In genomic region chrX:12955882-12956703, GRCh38 we compare ENCODE assay signal across 8 cellular contexts. TPM values are rescaled to one million over a fixed set of nuclear protein-coding genes. Genes with fewer than 3 reads are reported as not detected.
A peak's percentile ranks its signal among the peaks of the same experiment; 100 is the strongest.
DNase-seq lines count a peak whose midpoint lies in the region; ATAC-seq, FAIRE-seq and TF ChIP-seq lines count a peak whose summit lies in the region.

No MANE protein-coding gene starts in this region.

- peak overlapping the region; percentile 83 for H3K4me3 Mint-ChIP-seq in activated naive CD4-positive, alpha-beta T cell treated with anti-CD3 and anti-CD28 coated beads for 36 hours

- no peaks in the 10 kb centered on the region for H3K9me3 Mint-ChIP-seq in activated naive CD4-positive, alpha-beta T cell treated with anti-CD3 and anti-CD28 coated beads for 36 hours

- FAIRE-seq in HTR-8/SVneo (lab: Jason Lieb, UNC) = no peak
- no peak for FAIRE-seq in GM19239 (lab: Jason Lieb, UNC)

- H3K4me3 ChIP-seq in left ventricle myocardium inferior = no peak overlapping the region

- H3K27ac Mint-ChIP-seq in activated naive CD4-positive, alpha-beta T cell treated with anti-CD3 and anti-CD28 coated beads for 36 hours = peak overlapping the region; percentile 98

- no peaks in the 10 kb centered on the region for H3K27me3 ChIP-seq in left ventricle myocardium inferior (ENCODE audit: low read depth)

- no peaks in the 10 kb centered on the region for H3K36me3 Mint-ChIP-seq in activated naive CD4-positive, alpha-beta T cell treated with anti-CD3 and anti-CD28 coated beads for 36 hours (ENCODE audit: low read depth)

- no peaks in the 10 kb centered on the region for H3K36me3 ChIP-seq in left ventricle myocardium inferior

- intact Hi-C loops in activated naive CD4-positive, alpha-beta T cell treated with anti-CD3 and anti-CD28 coated beads for 36 hours (cut with micrococcal nuclease) = loop anchor here (1.0 kb wide), 2 partner anchors 44 to 120 kb away; no protein-coding TSS in a partner anchor
- intact Hi-C loops in left ventricle myocardium inferior (cut with micrococcal nuclease) = no loop called here

- peak; percentile 32 for DNase-seq in RWPE1 (ENCODE audit: low spot score)
- DNase-seq in activated naive CD4-positive, alpha-beta T cell treated with anti-CD3 and anti-CD28 coated beads for 36 hours = peak; percentile 81
- DNase-seq in left ventricle myocardium inferior = peak; percentile 59
- DNase-seq in stimulated activated CD4-positive, alpha-beta T cell treated with anti-CD3 and anti-CD28 coated beads, Interleukin-15, amount 100 ng/mL, for 48 hours (ENCODE audit: low read depth in 2 of 2) = peak; percentile 49 to 57
- DNase-seq in HTR-8/SVneo (ENCODE audit: insufficient read length, low spot score) = no peak
- DNase-seq in GM19239 (ENCODE audit: insufficient read length, low spot score) = no peak

- H3K9me3 ChIP-seq in left ventricle myocardium inferior (replicated peaks) = no peaks in the 10 kb centered on the region

- H3K4me1 Mint-ChIP-seq in activated naive CD4-positive, alpha-beta T cell treated with anti-CD3 and anti-CD28 coated beads for 36 hours (ENCODE audit: low read depth) = peaks cover 68% of the 10 kb centered on the region

- H3K27ac ChIP-seq in RWPE1 (peak overlapping the region; percentile 94), left ventricle myocardium inferior (replicated peaks) (peak overlapping the region; percentile 79)

- POLR2A ChIA-PET in RWPE1 (lab: Yijun Ruan, JAX; ENCODE audit: low non-redundant PET) = interaction anchor here (1.2 kb wide), 1 partner anchor 74 kb away, joined by 3 read pairs; no protein-coding TSS in a partner anchor

- H3K27me3 Mint-ChIP-seq in activated naive CD4-positive, alpha-beta T cell treated with anti-CD3 and anti-CD28 coated beads for 36 hours (ENCODE audit: low read depth) = no peaks in the 10 kb centered on the region

- no peak for TF ChIP-seq CTCF in RWPE1 (conservative IDR thresholded peaks at IDR 0.05; ENCODE audit: low read depth)
- no peak for TF ChIP-seq CTCF in left ventricle myocardium inferior (IDR thresholded peaks at IDR 0.05; ENCODE audit: borderline replicate concordance)

- ATAC-seq in GM18870 (IDR thresholded peaks at IDR 0.05; ENCODE audit: unreplicated experiment) = peak; percentile 49
- peak; percentile 45 for ATAC-seq in HG03064 (IDR thresholded peaks at IDR 0.05; ENCODE audit: low read depth, unreplicated experiment)

- peaks cover 10% of the 10 kb centered on the region for H3K4me1 ChIP-seq in left ventricle myocardium inferior

- CTCF ChIA-PET in RWPE1 (lab: Yijun Ruan, JAX) = interaction anchor here (0.7 kb wide), 1 partner anchor 339 kb away, joined by 6 read pairs; no protein-coding TSS in a partner anchor
- CTCF ChIA-PET in activated naive CD4-positive, alpha-beta T cell treated with anti-CD3 and anti-CD28 coated beads for 36 hours (lab: Charles Lee) = interaction anchor here (0.6 to 12.3 kb wide), 5 partner anchors 9 to 134 kb away, joined by 3 to 125 read pairs (median 4); partner anchors contain the start of gene TMSB4X

RNA-seq across cellular contexts. Expression of gene TMSB4X, which starts 18.8 kb away (rescaled TPM):
- total RNA-seq in activated naive CD4-positive, alpha-beta T cell treated with anti-CD3 and anti-CD28 coated beads for 36 hours = 1,000 to 10,000 TPM; 5,535 to 5,691 TPM
- 955 TPM for total RNA-seq in left ventricle myocardium inferior

RNA-seq across cellular contexts. Expression of gene TLR8, which starts 49.7 kb away (rescaled TPM):
- not detected for total RNA-seq in activated naive CD4-positive, alpha-beta T cell treated with anti-CD3 and anti-CD28 coated beads for 36 hours
- 0.85 TPM for total RNA-seq in left ventricle myocardium inferior

Comparison
In these comparisons a context has a peak if more than half of its experiments do, and no peak if none do; other contexts are left out.
1. DNase-seq: peak in RWPE1 (single experiment), activated naive CD4-positive, alpha-beta T cell treated with anti-CD3 and anti-CD28 coated beads for 36 hours (single experiment), left ventricle myocardium inferior (single experiment) and stimulated activated CD4-positive, alpha-beta T cell treated with anti-CD3 and anti-CD28 coated beads, Interleukin-15, amount 100 ng/mL, for 48 hours (2 of 2); none in HTR-8/SVneo (single experiment) and GM19239 (single experiment).